1 cellular context compared by ENCODE assay signal in genomic region chr2:240966906-240967680, GRCh38.
TF ChIP-seq lines count a peak whose summit lies in the region.

No MANE protein-coding gene starts in this region.

TF ChIP-seq in H1, 55 proteins besides CTCF, POLR2A, EP300 and RAD21:
- TF ChIP-seq CHD1 (IDR thresholded peaks at IDR 0.05; ENCODE audit: low read depth, low read length) (no peak), JUND (IDR thresholded peaks at IDR 0.05; ENCODE audit: low read length) (no peak), KDM1A (IDR thresholded peaks at IDR 0.05; ENCODE audit: borderline replicate concordance, low read length) (no peak), RXRA (IDR thresholded peaks at IDR 0.05; ENCODE audit: insufficient read depth, low read depth, low read length) (no peak), SAP30 (IDR thresholded peaks at IDR 0.05; ENCODE audit: insufficient read depth, insufficient replicate concordance, low read length) (no peak), KDM5A (IDR thresholded peaks at IDR 0.05; ENCODE audit: low read length) (no peak), CTBP2 (IDR thresholded peaks at IDR 0.05; ENCODE audit: borderline replicate concordance, insufficient read depth, insufficient read length, low read length) (no peak), RBBP5 (IDR thresholded peaks at IDR 0.05; ENCODE audit: borderline replicate concordance, low read depth, low read length) (no peak)
